8 cellular contexts compared by ENCODE assay signal in the genomic region with DNA sequence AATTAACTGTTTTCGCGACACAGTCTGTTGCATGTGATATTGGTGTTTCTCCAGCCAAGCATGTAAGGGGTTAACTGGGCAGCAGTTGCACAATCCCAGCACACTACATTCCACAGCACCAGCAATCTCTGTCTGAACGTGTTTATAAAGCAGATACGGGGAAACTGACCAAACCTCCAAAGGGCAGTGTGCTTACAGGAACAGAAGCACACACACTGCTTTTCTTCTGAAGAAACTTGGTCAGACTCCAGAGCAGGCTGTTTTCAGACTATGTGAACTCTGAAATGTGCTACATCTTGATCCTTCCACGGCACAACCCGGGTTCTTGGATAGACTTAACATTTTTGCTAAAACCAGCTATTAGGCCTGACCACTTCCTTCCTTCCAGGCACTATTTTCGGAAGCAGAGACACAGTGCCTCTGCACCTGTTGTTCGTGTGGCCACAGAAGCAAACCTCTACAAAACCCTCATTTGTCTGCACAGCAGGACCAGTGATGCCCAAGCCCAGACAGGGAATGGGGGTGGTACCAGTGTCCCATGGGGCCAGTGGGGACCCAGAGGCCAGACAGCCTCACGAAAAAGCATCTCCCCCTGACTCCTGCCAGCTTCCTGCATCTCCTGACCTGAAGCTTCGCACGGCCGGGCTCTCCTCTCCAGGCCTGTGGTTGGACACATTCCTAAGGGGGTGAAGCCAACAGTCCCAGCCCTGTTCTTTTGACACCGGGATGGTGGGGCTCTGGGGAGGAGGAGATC.
DNase-seq lines count a peak whose midpoint lies in the region; ATAC-seq, FAIRE-seq and TF ChIP-seq lines count a peak whose summit lies in the region.

No MANE protein-coding gene starts in this region.

- peak; percentile 41 for DNase-seq in GM12892 (ENCODE audit: insufficient read length)
- DNase-seq in HuH-7 (ENCODE audit: low spot score), result peak; percentile 8
- DNase-seq in left ventricle myocardium superior, result no peak
- peak; percentile 57 for DNase-seq in smooth muscle cell of the brain vasculature (ENCODE audit: low read depth, low spot score)
- DNase-seq in stimulated activated CD4-positive, alpha-beta T cell treated with anti-CD3 and anti-CD28 coated beads, Interleukin-2, amount 100 ng/mL, for 24 hours, result no peak
- DNase-seq in DMS79 (lab: John Stamatoyannopoulos, UW), result no peak

- no peak; the same call in 1 of the 2 replicates for TF ChIP-seq POLR2A in GM12892 (IDR thresholded peaks at IDR 0.05; ENCODE audit: low read depth, low read length)

- no peaks in the 10 kb centered on the region for H3K27me3 Mint-ChIP-seq in activated T-helper 17 cell treated with anti-CD3 and anti-CD28 coated beads, Interleukin-2, amount 50 U/mL, for 72 hours

- intact Hi-C loops in left ventricle myocardium superior (cut with micrococcal nuclease), result no loop called here

- peaks cover 40% of the 10 kb centered on the region for H3K36me3 Mint-ChIP-seq in activated T-helper 17 cell treated with anti-CD3 and anti-CD28 coated beads, Interleukin-2, amount 50 U/mL, for 72 hours (ENCODE audit: low read depth)

- peaks cover 35% of the 10 kb centered on the region for H3K4me1 Mint-ChIP-seq in activated T-helper 17 cell treated with anti-CD3 and anti-CD28 coated beads, Interleukin-2, amount 50 U/mL, for 72 hours

- H3K9me3 Mint-ChIP-seq in activated T-helper 17 cell treated with anti-CD3 and anti-CD28 coated beads, Interleukin-2, amount 50 U/mL, for 72 hours, result no peaks in the 10 kb centered on the region

- H3K4me3 Mint-ChIP-seq in activated T-helper 17 cell treated with anti-CD3 and anti-CD28 coated beads, Interleukin-2, amount 50 U/mL, for 72 hours, result peak overlapping the region; percentile 36

- peak; percentile 97 for FAIRE-seq in GM12892 (lab: Jason Lieb, UNC)

- H3K27ac Mint-ChIP-seq in activated T-helper 17 cell treated with anti-CD3 and anti-CD28 coated beads, Interleukin-2, amount 50 U/mL, for 72 hours, result no peak overlapping the region

- peak; percentile 84 for ATAC-seq in GM21717 (IDR thresholded peaks at IDR 0.05; ENCODE audit: unreplicated experiment)
- peak; percentile 37 for ATAC-seq in activated T-helper 17 cell treated with anti-CD3 and anti-CD28 coated beads, Interleukin-2, amount 50 U/mL, for 72 hours (replicated peaks)
- ATAC-seq in left ventricle myocardium superior, result peak; percentile 42

Comparison
In these comparisons a context has a peak if more than half of its experiments do, and no peak if none do; other contexts are left out.
1. DNase-seq: peak in GM12892 (single experiment), HuH-7 (single experiment) and smooth muscle cell of the brain vasculature (single experiment); none in left ventricle myocardium superior (single experiment), stimulated activated CD4-positive, alpha-beta T cell treated with anti-CD3 and anti-CD28 coated beads, Interleukin-2, amount 100 ng/mL, for 24 hours (0 of 2) and DMS79 (single experiment).
2. Peak in every context shown above with its lines, with median percentiles within 50 percentile points of each other: ATAC-seq.